Comparison of ENCODE assay signal across 6 cellular contexts in genomic region chr17:7221281-7222092, GRCh38. TPM values are rescaled to one million over a fixed set of nuclear protein-coding genes. Genes with fewer than 3 reads are reported as not detected.
DNase-seq lines count a peak whose midpoint lies in the region; TF ChIP-seq lines count a peak whose summit lies in the region.

No MANE protein-coding gene starts in this region.

- DNase-seq in T-helper 2 cell treated with Interferon-gamma antibody and Interleukin-4, amounts not matched to agents 5 μg/mL and 100 μg/mL, for 36 hours (ENCODE audit: low spot score) = no peak
- no peak for DNase-seq in T-helper 2 cell
- no peak for DNase-seq in esophagus muscularis mucosa (ENCODE audit: extremely low spot score)
- DNase-seq in stomach = no peak
- DNase-seq in AG20443 (ENCODE audit: low spot score) = no peak
- no peak for DNase-seq in cerebellar cortex (ENCODE audit: low spot score)

- H3K4me3 ChIP-seq in esophagus muscularis mucosa (peak overlapping the region in 3 of 4 donors; percentile 74 to 98 (median 95)), stomach (peak overlapping the region in 3 of 4 donors; percentile 74 to 95 (median 92))

- peak overlapping the region; percentile 91 for H3K4me3 Mint-ChIP-seq in T-helper 2 cell treated with Interferon-gamma antibody and Interleukin-4, amounts not matched to agents 5 μg/mL and 100 μg/mL, for 36 hours

- TF ChIP-seq POLR2A in esophagus muscularis mucosa (IDR thresholded peaks at IDR 0.05; ENCODE audit: low read depth) = no peak
- no peak for TF ChIP-seq POLR2A in stomach (IDR thresholded peaks at IDR 0.05)

- H3K9me3 ChIP-seq in esophagus muscularis mucosa (no peaks in the 10 kb centered on the region), stomach (no peaks in the 10 kb centered on the region)

- H3K27ac Mint-ChIP-seq in T-helper 2 cell treated with Interferon-gamma antibody and Interleukin-4, amounts not matched to agents 5 μg/mL and 100 μg/mL, for 36 hours = peak overlapping the region; percentile 86

- no peaks in the 10 kb centered on the region for H3K27me3 Mint-ChIP-seq in T-helper 2 cell treated with Interferon-gamma antibody and Interleukin-4, amounts not matched to agents 5 μg/mL and 100 μg/mL, for 36 hours (ENCODE audit: low read depth)

- H3K4me1 ChIP-seq in esophagus muscularis mucosa = peaks cover 53 to 67% (median 60%) of the 10 kb centered on the region in 4 donors
- H3K4me1 ChIP-seq in stomach = peaks cover 42 to 82% (median 59%) of the 10 kb centered on the region in 4 donors

- H3K27me3 ChIP-seq in esophagus muscularis mucosa (no peaks in the 10 kb centered on the region), stomach (peaks cover 0 to 12% (median 0%) of the 10 kb centered on the region in 3 donors)

- peaks cover 37% of the 10 kb centered on the region for H3K4me1 Mint-ChIP-seq in T-helper 2 cell treated with Interferon-gamma antibody and Interleukin-4, amounts not matched to agents 5 μg/mL and 100 μg/mL, for 36 hours (ENCODE audit: low read depth)

- WGBS in esophagus muscularis mucosa = 59% methylated on average over 10 of the region's 10 CpGs
- WGBS in stomach, 5 donors = 69 to 78% (median 75%) methylated on average over 9 to 10 of the region's 10 CpGs

- H3K27ac ChIP-seq in esophagus muscularis mucosa (replicated peaks in 1 of 4) (peak overlapping the region; percentile 92 to 99 (median 97)), stomach (peak overlapping the region; percentile 93 to 100 (median 98))

- TF ChIP-seq CTCF in esophagus muscularis mucosa (IDR thresholded peaks at IDR 0.05) = no peak
- TF ChIP-seq CTCF in stomach (IDR thresholded peaks at IDR 0.05) = no peak

- TF ChIP-seq EP300 in esophagus muscularis mucosa (IDR thresholded peaks at IDR 0.05) = no peak
- no peak for TF ChIP-seq EP300 in stomach (IDR thresholded peaks at IDR 0.05)

- H3K36me3 ChIP-seq in esophagus muscularis mucosa (peaks cover 34 to 61% (median 54%) of the 10 kb centered on the region in 4 donors), stomach (peaks cover 50 to 56% (median 55%) of the 10 kb centered on the region in 4 donors)

- intact Hi-C loops in esophagus muscularis mucosa (cut with DNase I) = no loop called here
- intact Hi-C loops in stomach (cut with DNase I; ENCODE audit: low total_unique reads) = no loop called here

- H3K36me3 Mint-ChIP-seq in T-helper 2 cell treated with Interferon-gamma antibody and Interleukin-4, amounts not matched to agents 5 μg/mL and 100 μg/mL, for 36 hours (ENCODE audit: low read depth) = peaks cover 29% of the 10 kb centered on the region

- H3K9me3 Mint-ChIP-seq in T-helper 2 cell treated with Interferon-gamma antibody and Interleukin-4, amounts not matched to agents 5 μg/mL and 100 μg/mL, for 36 hours = no peaks in the 10 kb centered on the region

RNA-seq across cellular contexts. Expression of gene ACADVL, which starts 1.7 kb away (rescaled TPM):
- total RNA-seq in esophagus muscularis mucosa (100 to 1,000 TPM; 250 to 662 (median 544) TPM), stomach (1,000 to 10,000 TPM in 3 of 5 donors, 100 to 1,000 TPM in 2; 348 to 3,058 (median 1,195) TPM)
- 100 to 1,000 TPM; 651 to 783 (median 654) TPM for polyA plus RNA-seq in stomach

RNA-seq across cellular contexts. Expression of gene DLG4, which starts 1.9 kb away (rescaled TPM):
- total RNA-seq in esophagus muscularis mucosa = 10 to 100 TPM; 12.3 to 21.4 (median 16.5) TPM
- total RNA-seq in stomach = 10 to 100 TPM in 3 of 5 donors, 1 to 10 TPM in 2; 3.2 to 26.3 (median 10.6) TPM
- polyA plus RNA-seq in stomach = 10 to 100 TPM in 1 of 3 donors, 1 to 10 TPM in 2; 5.8 to 11.5 (median 7.0) TPM

RNA-seq across cellular contexts. Expression of gene DVL2, which starts 12.8 kb away (rescaled TPM):
- total RNA-seq in esophagus muscularis mucosa (10 to 100 TPM; 34.5 to 55.5 (median 43.7) TPM), stomach (100 to 1,000 TPM in 1 of 5 donors, 10 to 100 TPM in 4; 16.9 to 114 (median 19.7) TPM)
- 10 to 100 TPM; 12.1 to 14.5 (median 14.5) TPM for polyA plus RNA-seq in stomach

RNA-seq across cellular contexts. Expression of gene PHF23, which starts 17.8 kb away (rescaled TPM):
- 10 to 100 TPM; 21.6 to 38.1 (median 24.8) TPM for total RNA-seq in esophagus muscularis mucosa
- total RNA-seq in stomach = 10 to 100 TPM in 3 of 5 donors, 1 to 10 TPM in 2; 5.2 to 26.2 (median 14.0) TPM
- 10 to 100 TPM; 21.3 to 27.2 (median 21.5) TPM for polyA plus RNA-seq in stomach

RNA-seq across cellular contexts. Expression of gene GABARAP, which starts 20.8 kb away (rescaled TPM):
- 100 to 1,000 TPM; 360 to 524 (median 408) TPM for total RNA-seq in esophagus muscularis mucosa
- total RNA-seq in stomach = 100 to 1,000 TPM; 111 to 419 (median 206) TPM
- 1,000 to 10,000 TPM in 1 of 3 donors, 100 to 1,000 TPM in 2; 773 to 1,252 (median 934) TPM for polyA plus RNA-seq in stomach
